ENCODE assay signal across 8 cellular contexts in the genomic region with DNA sequence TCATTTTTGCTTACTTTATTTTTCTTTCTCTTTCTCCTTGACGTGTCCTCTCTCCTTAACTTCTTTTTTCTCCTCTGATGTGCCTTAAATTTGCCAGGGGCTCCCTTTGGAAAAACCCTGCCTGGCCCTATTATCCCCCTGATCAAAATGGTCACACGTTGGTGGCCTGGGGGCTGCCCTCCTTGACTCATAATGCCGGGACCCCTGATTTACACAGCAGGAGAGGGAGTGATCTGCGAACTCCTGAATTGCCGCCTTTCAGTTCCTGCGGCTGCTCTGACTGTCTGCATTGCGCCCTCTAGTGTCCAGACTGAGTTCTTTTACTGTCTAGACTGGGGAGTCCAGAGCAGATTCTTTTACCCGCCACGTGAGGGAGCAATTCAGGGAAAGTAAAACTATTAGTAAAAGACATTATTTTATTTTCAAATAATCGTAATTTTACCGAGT. TPM values are rescaled to one million over a fixed set of nuclear protein-coding genes. Genes with fewer than 3 reads are reported as not detected.
DNase-seq lines count a peak whose midpoint lies in the region; ATAC-seq and TF ChIP-seq lines count a peak whose summit lies in the region.

No MANE protein-coding gene starts in this region.

- POLR2A ChIA-PET in BJ (lab: Charles Lee): no interaction called here

- DNase-seq in BJ (ENCODE audit: low read depth) (peak; percentile 14), NCI-H226 (peak; percentile 58), cerebellar cortex (ENCODE audit: low spot score) (peak; percentile 73), kidney tubule cell (ENCODE audit: low spot score) (peak; percentile 87)
- peak; percentile 36 to 68 (median 56) for DNase-seq in activated CD4-positive, CD25-positive, alpha-beta regulatory T cell (lab: John Stamatoyannopoulos, UW)
- DNase-seq in stimulated activated CD4-positive, alpha-beta T cell treated with anti-CD3 and anti-CD28 coated beads, Interleukin-2, amount 100 ng/mL, for 4 hours (ENCODE audit: low read depth): peak; percentile 79

- H3K27me3 ChIP-seq in BJ (ENCODE audit: control insufficient read depth, insufficient read depth, low read length): no peaks in the 10 kb centered on the region; the same call in 1 of the 2 replicates

- peak overlapping the region; percentile 32 for H3K4me3 ChIP-seq in BJ (ENCODE audit: low read depth, low read length)

- H3K36me3 ChIP-seq in BJ (ENCODE audit: control insufficient read depth, insufficient read depth, low read length): no peaks in the 10 kb centered on the region

- TF ChIP-seq CTCF in BJ (IDR thresholded peaks at IDR 0.05; ENCODE audit: insufficient read depth, low read depth, low read length): peak; percentile 98

- CTCF ChIA-PET in BJ (lab: Yijun Ruan, JAX): interaction anchor here (0.8 to 2.1 kb wide), 7 partner anchors 10 to 733 kb away, joined by 3 to 6 read pairs (median 4); no protein-coding TSS in a partner anchor

- ATAC-seq in GM19035 (IDR thresholded peaks at IDR 0.05; ENCODE audit: unreplicated experiment) (peak; percentile 79), HG03280 (IDR thresholded peaks at IDR 0.05; ENCODE audit: unreplicated experiment) (peak; percentile 83)

RNA-seq across cellular contexts. Expression of gene GZMB, which starts 44.8 kb away (rescaled TPM):
- not detected in 2 replicates for polyA plus RNA-seq in BJ (2011; rRNA removed)
- not detected in 2 replicates for polyA minus RNA-seq in BJ (2011; rRNA and poly(A)+ RNA removed)

Comparison
In these comparisons a context has a peak if more than half of its experiments do, and no peak if none do; other contexts are left out.
1. Peak in every context shown above with its lines: DNase-seq, ATAC-seq and H3K4me3 ChIP-seq.
2. DNase-seq: peak in every context shown above with its lines; median percentile 87 in kidney tubule cell; 79 in stimulated activated CD4-positive, alpha-beta T cell treated with anti-CD3 and anti-CD28 coated beads, Interleukin-2, amount 100 ng/mL, for 4 hours; 73 in cerebellar cortex; 58 in NCI-H226; 56 in activated CD4-positive, CD25-positive, alpha-beta regulatory T cell; 14 in BJ.